13 cellular contexts compared by ENCODE assay signal in the genomic region with DNA sequence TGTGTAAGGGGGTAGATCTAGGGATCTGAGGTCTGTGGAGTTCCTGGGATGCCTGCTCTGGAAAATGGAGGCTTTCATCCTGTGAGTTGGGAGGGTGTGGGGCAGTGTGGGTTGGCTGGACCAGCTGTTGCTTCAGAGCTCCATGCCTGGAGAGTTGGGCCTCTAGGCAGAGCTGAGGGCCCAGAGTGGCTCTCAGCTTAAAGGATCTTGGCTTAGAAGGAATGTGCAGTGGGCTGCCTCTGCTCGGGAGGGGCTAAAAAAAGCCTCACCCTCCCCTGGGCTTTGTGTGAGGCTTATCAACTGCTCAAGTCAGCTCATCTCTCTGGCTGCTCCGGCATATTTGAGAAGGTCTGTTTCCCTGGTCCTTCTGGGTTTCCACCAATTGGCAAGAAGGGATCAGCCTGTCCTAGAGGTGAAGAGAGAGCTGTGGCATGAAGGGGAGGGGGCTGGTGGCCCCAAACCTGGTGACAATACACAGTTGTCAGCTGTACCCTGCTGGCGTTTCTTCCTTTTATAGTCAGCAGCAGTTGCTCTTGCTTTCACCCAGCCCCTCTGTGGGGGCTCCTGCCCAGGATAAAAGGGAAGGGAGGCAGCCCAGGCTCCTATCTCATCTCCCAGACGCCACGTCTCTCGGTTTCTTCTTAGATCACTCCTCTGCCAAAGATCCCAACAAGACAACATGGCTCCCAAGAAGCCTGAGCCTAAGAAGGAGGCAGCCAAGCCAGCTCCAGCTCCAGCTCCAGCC. TPM values are rescaled to one million over a fixed set of nuclear protein-coding genes. Genes with fewer than 3 reads are reported as not detected.
A peak's percentile ranks its signal among the peaks of the same experiment; 100 is the strongest.
DNase-seq lines count a peak whose midpoint lies in the region; ATAC-seq and TF ChIP-seq lines count a peak whose summit lies in the region.
"Had no signal": no experiment of that assay in that cellular context is flagged by ENCODE, and none has a peak within 500 bp of the region (broad histone marks: within the 10 kb centered on the region; RNA-seq: fewer than 3 reads in every experiment).

Gene MYL4 (plus strand): TSS at position 605 of the 745 bp plus-strand sequence. CDS start 75 bp downstream, at position 680.

- peak within 1 kb of the TSS; percentile 75 for H3K27ac ChIP-seq in CD8-positive, alpha-beta memory T cell (ENCODE audit: low read depth, low read length)
- H3K27ac ChIP-seq: dorsolateral prefrontal cortex had no signal

- no peaks in the 10 kb centered on the region for H3K9me3 ChIP-seq in CD8-positive, alpha-beta memory T cell (ENCODE audit: low read length)

- CTCF ChIA-PET in CD8-positive, alpha-beta memory T cell (lab: Charles Lee): interaction anchor here (0.9 to 1.5 kb wide), 2 partner anchors 20 to 28 kb away, joined by 3 to 6 read pairs; no protein-coding TSS in a partner anchor

- H3K4me3 ChIP-seq in CD8-positive, alpha-beta memory T cell (ENCODE audit: low read length): no peak within 1 kb of the TSS
- H3K4me3 ChIP-seq: dorsolateral prefrontal cortex had no signal

- no peaks in the 10 kb centered on the region for H3K27me3 ChIP-seq in CD8-positive, alpha-beta memory T cell (ENCODE audit: insufficient read depth, low read length, poor library complexity, severe bottlenecking)
- H3K27me3 ChIP-seq: dorsolateral prefrontal cortex had no signal

- peak within 1 kb of the TSS in 3 of 8 donors; percentile 8 to 77 (median 52) for H3K27ac Mint-ChIP-seq in CD8-positive, alpha-beta memory T cell
- peak within 1 kb of the TSS; percentile 47 to 95 (median 48) for H3K27ac Mint-ChIP-seq in nephron

- peaks cover 39 to 42% (median 39%) of the 10 kb centered on the region in 3 donors for H3K4me1 Mint-ChIP-seq in CD8-positive, alpha-beta memory T cell
- H3K4me1 Mint-ChIP-seq in nephron: peaks cover 73% of the 10 kb centered on the region

- no peak within 1 kb of the TSS for H3K4me3 Mint-ChIP-seq in CD8-positive, alpha-beta memory T cell
- H3K4me3 Mint-ChIP-seq in nephron: peak within 1 kb of the TSS; percentile 65 to 92 (median 86)

- DNase-seq in CD8-positive, alpha-beta memory T cell: no peak
- DNase-seq in OCI-M1 (lab: John Stamatoyannopoulos, UW) (peak; percentile 93), fibroblast of peridontal ligament (ENCODE audit: extremely low read depth) (peak; percentile 28), GOT3 (lab: John Stamatoyannopoulos, UW) (no peak), mucosa of gallbladder (ENCODE audit: low spot score) (no peak), SK-N-DZ (ENCODE audit: low spot score) (no peak)
- DNase-seq: dorsolateral prefrontal cortex, EL, NCI-H2029 treated with DMSO at 0.1 percent for 48 hours, NCI-H774 had no signal

- peaks cover 4 to 5% of the 10 kb centered on the region in 2 donors for H3K27me3 Mint-ChIP-seq in CD8-positive, alpha-beta memory T cell
- peaks cover 3% of the 10 kb centered on the region for H3K27me3 Mint-ChIP-seq in nephron (ENCODE audit: low read depth)

- H3K36me3 ChIP-seq in CD8-positive, alpha-beta memory T cell (ENCODE audit: insufficient read depth, low read length): no peaks in the 10 kb centered on the region

- H3K36me3 Mint-ChIP-seq in CD8-positive, alpha-beta memory T cell: no peaks in the 10 kb centered on the region
- no peaks in the 10 kb centered on the region for H3K36me3 Mint-ChIP-seq in nephron (ENCODE audit: low read depth)

- POLR2A ChIA-PET in CD8-positive, alpha-beta memory T cell (lab: Charles Lee): interaction anchor here (0.6 kb wide), 1 partner anchor 1486 kb away, joined by 5 read pairs; no protein-coding TSS in a partner anchor

- H3K4me1 ChIP-seq in CD8-positive, alpha-beta memory T cell (ENCODE audit: insufficient read depth, low read length): peaks cover 33% of the 10 kb centered on the region

- no peaks in the 10 kb centered on the region for H3K9me3 Mint-ChIP-seq in CD8-positive, alpha-beta memory T cell
- no peaks in the 10 kb centered on the region for H3K9me3 Mint-ChIP-seq in nephron

- TF ChIP-seq CTCF in nephron (IDR thresholded peaks at IDR 0.05; ENCODE audit: unreplicated experiment in 3 of 3): no peak

- no peak for ATAC-seq in GM19395 (IDR thresholded peaks at IDR 0.05; ENCODE audit: unreplicated experiment)

RNA-seq across cellular contexts. Expression of gene MYL4, which starts in this region (rescaled TPM):
- total RNA-seq in CD8-positive, alpha-beta memory T cell: not detected
- not detected for polyA plus RNA-seq in CD8-positive, alpha-beta memory T cell
- total RNA-seq in mucosa of gallbladder: 0.55 TPM
- not detected in 2 replicates for polyA plus RNA-seq in SK-N-DZ (2014; cell fraction: cytosol; rRNA removed)
- 0.47 TPM in 1 of 2 replicates, not detected in the other for polyA plus RNA-seq in SK-N-DZ (2014; cell fraction: nucleus; rRNA removed)
- total RNA-seq: SK-MEL-5 had no signal

Comparison
In these comparisons a context has a peak if more than half of its experiments do, and no peak if none do; other contexts are left out.
1. DNase-seq: peak in OCI-M1 (single experiment) and fibroblast of peridontal ligament (single experiment); none in CD8-positive, alpha-beta memory T cell (0 of 5), GOT3 (single experiment), mucosa of gallbladder (single experiment) and SK-N-DZ (single experiment).
2. H3K4me3 Mint-ChIP-seq: peak in nephron (3 of 3); none in CD8-positive, alpha-beta memory T cell (0 of 7).